ENCODE assay signal across 9 cellular contexts in the genomic region with DNA sequence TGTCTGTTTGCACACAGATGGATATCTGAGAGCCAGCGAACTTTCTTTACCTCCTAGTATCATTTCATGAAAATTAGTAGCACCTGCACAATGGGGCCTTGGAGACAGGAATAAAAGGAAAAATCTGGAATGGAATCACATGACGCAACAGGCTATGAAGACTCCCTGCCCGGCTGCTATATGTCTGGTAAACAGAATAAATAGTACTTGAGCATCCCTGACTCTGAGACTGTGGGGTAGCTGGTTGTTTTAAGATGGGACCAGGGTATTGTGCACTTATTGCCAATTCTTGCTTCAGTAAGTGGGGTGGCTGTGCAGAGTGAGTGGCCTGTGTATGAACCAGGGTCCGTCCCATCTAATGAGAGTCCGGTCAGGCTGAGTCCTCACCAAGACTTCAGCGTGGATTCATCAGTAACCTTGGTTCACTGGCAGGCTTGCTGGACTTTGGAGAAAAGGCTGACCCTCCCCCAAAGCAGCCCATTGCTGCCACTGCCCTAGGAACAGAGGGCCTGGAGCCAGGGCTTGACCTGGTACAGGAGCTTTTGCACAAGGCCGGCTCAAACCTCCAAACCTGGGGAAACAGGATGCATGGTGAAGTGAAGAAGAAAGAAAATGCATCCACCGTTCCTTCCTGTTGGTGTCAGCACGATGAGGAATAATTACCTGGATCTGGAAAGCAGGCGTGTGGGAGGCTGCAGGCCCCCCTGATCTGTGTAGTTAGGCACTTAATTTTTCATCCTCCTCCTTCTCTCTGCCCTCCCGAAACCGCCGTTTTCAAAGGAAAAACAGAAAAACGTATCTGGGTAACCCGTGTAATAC.
DNase-seq lines count a peak whose midpoint lies in the region; ATAC-seq and TF ChIP-seq lines count a peak whose summit lies in the region.
"Had no signal": no experiment of that assay in that cellular context is flagged by ENCODE, and none has a peak within 500 bp of the region (broad histone marks: within the 10 kb centered on the region; RNA-seq: fewer than 3 reads in every experiment).

No MANE protein-coding gene starts in this region.

- H3K27ac ChIP-seq in heart left ventricle (peak overlapping the region; percentile 90 to 97 (median 96)), aorta (ENCODE audit: low read depth in 1 of 2, low read length in 2 of 2) (peak overlapping the region; percentile 86 to 91)

- peak overlapping the region; percentile 45 for H3K4me3 Mint-ChIP-seq in chondrocyte (ENCODE audit: unreplicated experiment)
- H3K4me3 Mint-ChIP-seq in naive thymus-derived CD8-positive, alpha-beta T cell, result peak overlapping the region in 9 of 10 donors; percentile 3 to 96 (median 89)

- DNase-seq in heart left ventricle (no peak), Right ventricle myocardium inferior (ENCODE audit: missing footprints) (no peak), chondrocyte (ENCODE audit: low spot score) (no peak), aorta (no peak), SHP77 (lab: John Stamatoyannopoulos, UW) (no peak)
- no peak for DNase-seq in naive thymus-derived CD8-positive, alpha-beta T cell
- DNase-seq: stimulated activated naive CD4-positive, alpha-beta T cell had no signal

- POLR2A ChIA-PET in naive thymus-derived CD8-positive, alpha-beta T cell (lab: Charles Lee), result interaction anchor here (0.7 to 5.1 kb wide), 4 partner anchors 12 to 300 kb away, joined by 3 to 90 read pairs (median 18); no protein-coding TSS in a partner anchor

- intact Hi-C loops in heart left ventricle (cut with DNase I) (loop anchor here in 4 of 10 donors (2.0 to 10.0 kb wide), 5 partner anchors 67 to 443 kb away; partner anchors contain the start of gene TGIF1 (in 1 of the 4)), Right ventricle myocardium inferior (cut with DNase I) (no loop called here), aorta (cut with DNase I) (loop anchor here in 1 of 2 donors (5.0 to 10.0 kb wide), 2 partner anchors 70 to 333 kb away; partner anchors contain the start of gene MYL12B)

- H3K27me3 ChIP-seq in heart left ventricle (no peaks in the 10 kb centered on the region), aorta (ENCODE audit: control insufficient read depth in 1 of 2, insufficient read depth in 2 of 2, low read length in 1 of 2) (no peaks in the 10 kb centered on the region)

- ATAC-seq in heart left ventricle, result no peak
- ATAC-seq in Right ventricle myocardium inferior, result no peak
- ATAC-seq in naive thymus-derived CD8-positive, alpha-beta T cell, result no peak
- no peak for ATAC-seq in aorta (ENCODE audit: low FRiP score)
- ATAC-seq in GM18517 (IDR thresholded peaks at IDR 0.05; ENCODE audit: unreplicated experiment), result no peak
- ATAC-seq in GM21737 (IDR thresholded peaks at IDR 0.05; ENCODE audit: unreplicated experiment), result no peak

- H3K4me3 ChIP-seq in heart left ventricle (peak overlapping the region in 5 of 12 donors; percentile 60 to 68 (median 61)), aorta (ENCODE audit: low read length in 2 of 2) (no peak overlapping the region)

- H3K9me3 ChIP-seq in heart left ventricle (no peaks in the 10 kb centered on the region), aorta (ENCODE audit: control insufficient read depth, low read length) (no peaks in the 10 kb centered on the region)

- WGBS in heart left ventricle, 4 donors, result 72 to 80% (median 79%) methylated on average over 15 of the region's 15 CpGs
- 78 to 80% methylated on average over 15 of the region's 15 CpGs for WGBS in aorta, 2 donors

- H3K4me1 ChIP-seq in heart left ventricle (peaks cover 5 to 56% (median 42%) of the 10 kb centered on the region in 12 donors), aorta (ENCODE audit: control insufficient read depth in 1 of 2, insufficient read depth in 2 of 2, low read length in 2 of 2) (peaks cover 7 to 16% of the 10 kb centered on the region in 2 donors)

- peaks cover 53% of the 10 kb centered on the region for H3K4me1 Mint-ChIP-seq in chondrocyte (ENCODE audit: low read depth)
- H3K4me1 Mint-ChIP-seq in naive thymus-derived CD8-positive, alpha-beta T cell, result peaks cover 22 to 65% (median 48%) of the 10 kb centered on the region in 4 donors

- H3K9me3 Mint-ChIP-seq in chondrocyte (ENCODE audit: low read depth), result no peaks in the 10 kb centered on the region
- H3K9me3 Mint-ChIP-seq in naive thymus-derived CD8-positive, alpha-beta T cell, result no peaks in the 10 kb centered on the region

- H3K36me3 Mint-ChIP-seq in chondrocyte (ENCODE audit: low read depth), result no peaks in the 10 kb centered on the region
- peaks cover 0 to 3% (median 3%) of the 10 kb centered on the region in 3 donors for H3K36me3 Mint-ChIP-seq in naive thymus-derived CD8-positive, alpha-beta T cell

- TF ChIP-seq CTCF in heart left ventricle (IDR thresholded peaks at IDR 0.05), result no peak
- no peak for TF ChIP-seq CTCF in chondrocyte (IDR thresholded peaks at IDR 0.05)

- no peak for TF ChIP-seq POLR2A in heart left ventricle (IDR thresholded peaks at IDR 0.05)

- H3K27me3 Mint-ChIP-seq in chondrocyte (ENCODE audit: low read depth), result no peaks in the 10 kb centered on the region
- no peaks in the 10 kb centered on the region for H3K27me3 Mint-ChIP-seq in naive thymus-derived CD8-positive, alpha-beta T cell

- H3K36me3 ChIP-seq in heart left ventricle, result peaks cover 0 to 11% (median 0%) of the 10 kb centered on the region in 9 donors
- no peaks in the 10 kb centered on the region for H3K36me3 ChIP-seq in aorta (ENCODE audit: control insufficient read depth in 1 of 2, insufficient read depth in 2 of 2, low read length in 1 of 2)

- peak overlapping the region; percentile 99 for H3K27ac Mint-ChIP-seq in chondrocyte (ENCODE audit: unreplicated experiment)
- peak overlapping the region; percentile 66 to 100 (median 98) for H3K27ac Mint-ChIP-seq in naive thymus-derived CD8-positive, alpha-beta T cell
